Comparison of ENCODE assay signal across 26 cellular contexts in genomic region chr12:15230751-15231150, GRCh38. TPM values are rescaled to one million over a fixed set of nuclear protein-coding genes. Genes with fewer than 3 reads are reported as not detected.
DNase-seq lines count a peak whose midpoint lies in the region; ATAC-seq and TF ChIP-seq lines count a peak whose summit lies in the region.
"Had no signal": no experiment of that assay in that cellular context is flagged by ENCODE, and none has a peak within 500 bp of the region (broad histone marks: within the 10 kb centered on the region; RNA-seq: fewer than 3 reads in every experiment).

No MANE protein-coding gene starts in this region.

- H3K27ac ChIP-seq in body of pancreas, result no peak overlapping the region
- H3K27ac ChIP-seq: A549 had no signal

- H3K4me3 ChIP-seq in adipocyte (ENCODE audit: low read length), result peak overlapping the region; percentile 16
- H3K4me3 ChIP-seq in fibroblast of pulmonary artery (replicated peaks; ENCODE audit: low read depth, low read length), result no peak overlapping the region
- no peak overlapping the region for H3K4me3 ChIP-seq in body of pancreas
- H3K4me3 ChIP-seq: A549, GM23338 had no signal

- peak overlapping the region; percentile 72 for H3K9ac ChIP-seq in adipocyte (ENCODE audit: low read length)

- peaks cover 6% of the 10 kb centered on the region for H3K9me3 ChIP-seq in adipocyte (ENCODE audit: control insufficient read depth, low read length)
- H3K9me3 ChIP-seq in body of pancreas, result no peaks in the 10 kb centered on the region

- no peak for TF ChIP-seq CTCF in fibroblast of pulmonary artery (IDR thresholded peaks at IDR 0.05; ENCODE audit: low read length, missing control alignments)
- TF ChIP-seq CTCF in omental fat pad (IDR thresholded peaks at IDR 0.05), result no peak
- no peak for TF ChIP-seq CTCF in body of pancreas (IDR thresholded peaks at IDR 0.05)

- H3K27me3 ChIP-seq in adipocyte (replicated peaks; ENCODE audit: control insufficient read depth, insufficient read depth, low read length), result peaks cover 22% of the 10 kb centered on the region
- H3K27me3 ChIP-seq in body of pancreas, result no peaks in the 10 kb centered on the region

- no peak for TF ChIP-seq POLR2A in body of pancreas (IDR thresholded peaks at IDR 0.05)

- H3K36me3 ChIP-seq in adipocyte (ENCODE audit: control insufficient read depth, insufficient read depth, low read length, severe bottlenecking), result no peaks in the 10 kb centered on the region
- no peaks in the 10 kb centered on the region for H3K36me3 ChIP-seq in body of pancreas (replicated peaks in 1 of 2; ENCODE audit: insufficient read depth in 1 of 2, low read depth in 2 of 2)

- DNase-seq in LHCN-M2 (ENCODE audit: low read depth) (peak; percentile 79), adipocyte (ENCODE audit: low read depth) (peak; percentile 15), fibroblast of pulmonary artery (ENCODE audit: low read depth) (peak; percentile 41), omental fat pad (ENCODE audit: low spot score) (no peak), NCI-H748 (lab: John Stamatoyannopoulos, UW; ENCODE audit: unreplicated experiment) (no peak), NCI-H2171 treated with DMSO at 0.1 percent for 48 hours (lab: John Stamatoyannopoulos, UW) (no peak), body of pancreas (no peak)
- DNase-seq: C1 segment of cervical spinal cord; CD4-positive, alpha-beta memory T cell; COR-L47; H9; HFFc6; KBM-7; NCI-H1048; NCI-H1417 treated with DMSO at 0.1 percent for 48 hours; NCI-H1694 treated with DMSO at 0.1 percent for 48 hours; NCI-H2081; NCI-H226; NCI-H510A; NCI-H69; PC-3; Right ventricle myocardium superior had no signal

- intact Hi-C loops in body of pancreas (cut with DNase I), result no loop called here

- ATAC-seq in omental fat pad (ENCODE audit: low FRiP score) (peak; percentile 63), HG02610 (IDR thresholded peaks at IDR 0.05; ENCODE audit: unreplicated experiment) (no peak), body of pancreas (no peak)
- ATAC-seq: A549, GM23338, PC-3 had no signal

- H3K4me1 ChIP-seq in adipocyte (ENCODE audit: control insufficient read depth, insufficient read depth, low read length), result peaks cover 21% of the 10 kb centered on the region
- H3K4me1 ChIP-seq in body of pancreas, result no peaks in the 10 kb centered on the region
- H3K4me1 ChIP-seq: A549 had no signal

RNA-seq across cellular contexts. Expression of gene RERG, which starts 9.5 kb away (rescaled TPM):
- 3.0 and 5.3 TPM in 2 replicates for total RNA-seq in LHCN-M2 (2014; rRNA removed)
- 0.84 TPM for polyA plus RNA-seq in LHCN-M2 (2012)
- total RNA-seq in omental fat pad, result 10 to 100 TPM in 3 of 4 donors, 1 to 10 TPM in 1; 9.6 to 84.4 (median 36.4) TPM
- 10 to 100 TPM; 10.9 to 13.8 TPM for total RNA-seq in body of pancreas
- total RNA-seq: CD4-positive, alpha-beta memory T cell; H9; HFFc6; PC-3; RPMI7951 had no signal
- polyA plus RNA-seq: CD4-positive, alpha-beta memory T cell had no signal

Comparison
In these comparisons a context has a peak if more than half of its experiments do, and no peak if none do; other contexts are left out.
1. DNase-seq: peak in LHCN-M2 (single experiment), adipocyte (single experiment) and fibroblast of pulmonary artery (single experiment); none in omental fat pad (single experiment), NCI-H748 (single experiment), NCI-H2171 treated with DMSO at 0.1 percent for 48 hours (single experiment) and body of pancreas (0 of 4).